In the genomic region with DNA sequence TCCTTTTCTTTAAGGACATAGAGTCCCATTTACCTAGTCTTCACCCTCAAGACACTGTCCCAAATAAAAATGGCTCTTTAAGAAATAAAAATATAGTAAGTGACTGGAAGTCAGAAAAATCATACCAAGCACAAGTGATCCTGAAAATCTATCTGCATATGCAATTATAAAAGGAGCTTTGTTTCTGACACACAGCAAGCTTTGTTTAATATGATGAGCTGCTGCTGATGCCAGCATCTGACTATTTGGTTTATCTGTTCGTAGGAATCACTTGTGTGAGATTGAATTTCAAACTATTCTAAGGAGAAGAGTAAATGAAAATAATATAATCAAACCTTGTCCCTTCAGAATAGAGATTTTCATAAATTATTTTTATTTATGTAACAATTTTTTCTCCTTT, we compare ENCODE assay signal across 16 cellular contexts.
DNase-seq lines count a peak whose midpoint lies in the region; ATAC-seq and FAIRE-seq lines count a peak whose summit lies in the region.
"Had no signal": no experiment of that assay in that cellular context is flagged by ENCODE, and none has a peak within 500 bp of the region (broad histone marks: within the 10 kb centered on the region; RNA-seq: fewer than 3 reads in every experiment).

No MANE protein-coding gene starts in this region.

- DNase-seq in COLO829 (ENCODE audit: low spot score) (peak; percentile 66), SK-MEL-5 (ENCODE audit: low read depth, low spot score) (peak; percentile 91), superior temporal gyrus (ENCODE audit: extremely low spot score) (peak; percentile 67), middle frontal gyrus (ENCODE audit: extremely low spot score, low spot score) (no peak), RPMI8226 (no peak)
- DNase-seq: Caco-2; CD8-positive, alpha-beta T cell; DND-41; GDM1; GOT3; H9 had no signal

- no peak for ATAC-seq in HG03469 (IDR thresholded peaks at IDR 0.05; ENCODE audit: unreplicated experiment)
- ATAC-seq: CD8-positive, alpha-beta T cell; HepG2 had no signal

- in situ Hi-C loops in SK-MEL-5 (cut with HindIII; ENCODE audit: low pct_unique_long_range_greater_than_20kb, low sequenced_read_pairs) = no loop called here

- FAIRE-seq in islet of Langerhans (lab: Jason Lieb, UNC) = peak; percentile 43
- FAIRE-seq: A204.1, GM12892, HepG2 had no signal

Comparison
In these comparisons a context has a peak if more than half of its experiments do, and no peak if none do; other contexts are left out.
1. DNase-seq: peak in COLO829 (single experiment), SK-MEL-5 (single experiment) and superior temporal gyrus (single experiment); none in middle frontal gyrus (single experiment) and RPMI8226 (single experiment).